In the genomic region with DNA sequence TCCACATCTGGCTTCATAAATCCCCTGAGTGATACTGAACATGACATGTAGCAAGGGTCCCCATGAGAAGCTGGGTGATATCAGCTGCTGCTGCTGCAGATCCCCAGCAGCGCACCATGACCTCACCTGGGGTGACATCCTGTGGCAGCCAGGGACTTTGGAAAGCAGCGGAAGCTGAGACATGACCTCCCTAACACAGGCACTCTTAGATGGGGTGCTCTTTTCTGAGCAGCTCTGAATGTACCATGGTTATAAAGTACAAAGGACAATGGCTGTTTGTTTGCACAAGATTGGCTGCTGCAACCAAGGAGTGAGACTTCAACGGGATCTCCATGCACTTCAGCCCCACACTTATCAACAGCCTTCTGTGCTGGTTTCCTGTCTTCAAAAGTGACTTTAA, we compare ENCODE assay signal across 17 cellular contexts.
DNase-seq lines count a peak whose midpoint lies in the region; TF ChIP-seq lines count a peak whose summit lies in the region.
"Had no signal": no experiment of that assay in that cellular context is flagged by ENCODE, and none has a peak within 500 bp of the region (broad histone marks: within the 10 kb centered on the region; RNA-seq: fewer than 3 reads in every experiment).

No MANE protein-coding gene starts in this region.

- H3K9me3 ChIP-seq in DOHH2 (ENCODE audit: control insufficient read depth, insufficient read depth, low read length): no peaks in the 10 kb centered on the region
- H3K9me3 ChIP-seq: esophagus muscularis mucosa, pancreas had no signal

- H3K4me1 Mint-ChIP-seq in osteocyte (ENCODE audit: unreplicated experiment): peaks cover 3% of the 10 kb centered on the region

- H4K20me1 ChIP-seq in DOHH2 (ENCODE audit: control insufficient read depth, insufficient read depth, low read depth, low read length): no peaks in the 10 kb centered on the region

- peak overlapping the region; percentile 89 for H3K27ac ChIP-seq in DOHH2 (ENCODE audit: low read depth, low read length)
- no peak overlapping the region for H3K27ac ChIP-seq in brain microvascular endothelial cell
- H3K27ac ChIP-seq: esophagus muscularis mucosa, pancreas had no signal

- H3K4me3 Mint-ChIP-seq in osteocyte (ENCODE audit: unreplicated experiment): no peak overlapping the region
- H3K4me3 Mint-ChIP-seq: B cell; stimulated activated naive CD8-positive, alpha-beta T cell treated with anti-CD3 and anti-CD28 coated beads, Interleukin-15, Interleukin-2, amounts not matched to agents 100 ng/mL and 50 ng/mL, for 24 hours had no signal

- H3K9me2 ChIP-seq in DOHH2 (replicated peaks; ENCODE audit: control insufficient read depth, low read length): no peaks in the 10 kb centered on the region

- peaks cover 4% of the 10 kb centered on the region for H3K27me3 Mint-ChIP-seq in osteocyte (ENCODE audit: unreplicated experiment)
- H3K27me3 Mint-ChIP-seq: B cell; stimulated activated naive CD8-positive, alpha-beta T cell treated with anti-CD3 and anti-CD28 coated beads, Interleukin-15, Interleukin-2, amounts not matched to agents 100 ng/mL and 50 ng/mL, for 24 hours had no signal

- no peak overlapping the region for H3K27ac Mint-ChIP-seq in osteocyte (ENCODE audit: unreplicated experiment)
- H3K27ac Mint-ChIP-seq: B cell; stimulated activated naive CD8-positive, alpha-beta T cell treated with anti-CD3 and anti-CD28 coated beads, Interleukin-15, Interleukin-2, amounts not matched to agents 100 ng/mL and 50 ng/mL, for 24 hours had no signal

- H3K27me3 ChIP-seq in DOHH2 (ENCODE audit: control insufficient read depth, low read length): no peaks in the 10 kb centered on the region
- no peaks in the 10 kb centered on the region for H3K27me3 ChIP-seq in brain microvascular endothelial cell (replicated peaks)
- H3K27me3 ChIP-seq: esophagus muscularis mucosa, pancreas had no signal

- no peaks in the 10 kb centered on the region for H3K9me3 Mint-ChIP-seq in osteocyte (ENCODE audit: unreplicated experiment)
- H3K9me3 Mint-ChIP-seq: brain; stimulated activated naive CD8-positive, alpha-beta T cell treated with anti-CD3 and anti-CD28 coated beads, Interleukin-15, Interleukin-2, amounts not matched to agents 100 ng/mL and 50 ng/mL, for 24 hours had no signal

- peak overlapping the region; percentile 35; the same call in 1 of the 2 replicates for H3K4me3 ChIP-seq in DOHH2 (ENCODE audit: low read length)
- no peak overlapping the region for H3K4me3 ChIP-seq in brain microvascular endothelial cell (ENCODE audit: low read depth, low read length)
- H3K4me3 ChIP-seq: esophagus muscularis mucosa, pancreas had no signal

- TF ChIP-seq CTCF in DOHH2 (IDR thresholded peaks at IDR 0.05; ENCODE audit: low read depth, low read length, poor library complexity, severe bottlenecking) (no peak), osteocyte (IDR thresholded peaks at IDR 0.05) (no peak), brain microvascular endothelial cell (IDR thresholded peaks at IDR 0.05; ENCODE audit: low read depth, low read length, missing control alignments) (no peak)

- no peaks in the 10 kb centered on the region for H3K36me3 Mint-ChIP-seq in osteocyte (ENCODE audit: unreplicated experiment)
- H3K36me3 Mint-ChIP-seq: brain had no signal

- DNase-seq in RPMI7951 (ENCODE audit: low read depth) (peak; percentile 5), globus pallidus (ENCODE audit: low spot score) (peak; percentile 84), osteocyte (ENCODE audit: extremely low spot score, unreplicated experiment) (peak; percentile 38), brain microvascular endothelial cell (no peak), KBM-7 (no peak)
- no peak for DNase-seq in stimulated activated CD4-positive, alpha-beta T cell treated with anti-CD3 and anti-CD28 coated beads, Interleukin-12 subunit alpha, Interleukin-12 subunit beta, amount 100 ng/mL, for 4 hours
- DNase-seq: activated CD8-positive, alpha-beta memory T cell treated with anti-CD3 and anti-CD28 coated beads, Interleukin-2, amount 50 U/mL, for 4 hours; dermis blood vessel endothelial cell; left cardiac atrium; NCI-H774; pancreas; T-helper 1 cell had no signal

- H3K79me2 ChIP-seq in DOHH2 (ENCODE audit: control insufficient read depth, low read length): no peaks in the 10 kb centered on the region

- peaks cover 24% of the 10 kb centered on the region for H3F3A ChIP-seq in DOHH2 (ENCODE audit: control insufficient read depth, insufficient read depth)

- in situ Hi-C loops in brain microvascular endothelial cell (cut with HindIII; ENCODE audit: low pct_ligation_motif_present, low sequenced_read_pairs) (no loop called here), KBM-7 (cut with MboI; ENCODE audit: low pct_unique_long_range_greater_than_20kb, low sequenced_read_pairs) (no loop called here)

- peak overlapping the region; percentile 89 for H3K4me2 ChIP-seq in DOHH2 (ENCODE audit: low read length)

- H3K36me3 ChIP-seq in DOHH2 (ENCODE audit: control insufficient read depth, low read length) (no peaks in the 10 kb centered on the region), brain microvascular endothelial cell (replicated peaks) (no peaks in the 10 kb centered on the region)
- H3K36me3 ChIP-seq: esophagus muscularis mucosa, pancreas had no signal

- H3K4me1 ChIP-seq in DOHH2 (ENCODE audit: control insufficient read depth, low read length): peaks cover 57% of the 10 kb centered on the region
- H3K4me1 ChIP-seq: esophagus muscularis mucosa, pancreas had no signal

Comparison
In these comparisons a context has a peak if more than half of its experiments do, and no peak if none do; other contexts are left out.
1. DNase-seq: peak in RPMI7951 (single experiment), globus pallidus (single experiment) and osteocyte (single experiment); none in brain microvascular endothelial cell (single experiment), stimulated activated CD4-positive, alpha-beta T cell treated with anti-CD3 and anti-CD28 coated beads, Interleukin-12 subunit alpha, Interleukin-12 subunit beta, amount 100 ng/mL, for 4 hours (single experiment) and KBM-7 (single experiment).